1 cellular context compared by ENCODE assay signal in genomic region chr1:61724721-61725694, GRCh38.
TF ChIP-seq lines count a peak whose summit lies in the region.

Gene TM2D1 (minus strand): TSS chr1:61725141. CDS start chr1:61725120, 21 bp downstream.

TF ChIP-seq in HepG2, 621 proteins besides CTCF, POLR2A, EP300 and RAD21 (continued from another document and continues in another):
- TF ChIP-seq ZBED4 (CRISPR knock-in tag; IDR thresholded peaks at IDR 0.05; ENCODE audit: borderline replicate concordance) = 0 out of 2 replicates have a peak, but pooled peaks have one; percentile 45
- TF ChIP-seq AHDC1 (CRISPR knock-in tag; IDR thresholded peaks at IDR 0.05; ENCODE audit: borderline replicate concordance) = peak; percentile 64; the same call in 1 of the 2 replicates
- TF ChIP-seq RNF219 (CRISPR knock-in tag; IDR thresholded peaks at IDR 0.05) = no peak
- peak; percentile 97 for TF ChIP-seq THAP9 (CRISPR knock-in tag; IDR thresholded peaks at IDR 0.05; ENCODE audit: borderline replicate concordance)
- peak; percentile 49; the same call in 1 of the 2 replicates for TF ChIP-seq HCFC1 (IDR thresholded peaks at IDR 0.05; ENCODE audit: low read depth, low read length)
- 0 out of 2 replicates have a peak, but pooled peaks have one; percentile 49 for TF ChIP-seq FOXA3 (CRISPR knock-in tag; IDR thresholded peaks at IDR 0.05)
- peak; percentile 79; the same call in 1 of the 2 replicates for TF ChIP-seq DR1 (CRISPR knock-in tag; IDR thresholded peaks at IDR 0.05)
- no peak for TF ChIP-seq PHB2 (IDR thresholded peaks at IDR 0.05; ENCODE audit: partially characterized antibody)
- peak; percentile 88 for TF ChIP-seq ZFX (CRISPR knock-in tag; IDR thresholded peaks at IDR 0.05; ENCODE audit: low read depth)
- TF ChIP-seq HOXA3 (CRISPR knock-in tag; IDR thresholded peaks at IDR 0.05) = peak; percentile 94
- no peak for TF ChIP-seq NONO (IDR thresholded peaks at IDR 0.05)
- peak; percentile 68; the same call in 1 of the 2 replicates for TF ChIP-seq NONO (CRISPR knock-in tag; conservative IDR thresholded peaks at IDR 0.05)
- TF ChIP-seq HNF4G (IDR thresholded peaks at IDR 0.05; ENCODE audit: borderline replicate concordance, low read depth, low read length) = no peak
- TF ChIP-seq HNF4G (CRISPR knock-in tag; IDR thresholded peaks at IDR 0.05; ENCODE audit: borderline replicate concordance, low read depth) = 0 out of 2 replicates have a peak, but pooled peaks have one; percentile 64
- TF ChIP-seq PHF5A (CRISPR knock-in tag; IDR thresholded peaks at IDR 0.05; ENCODE audit: low read depth, unreplicated experiment) = peak; percentile 51
- peak; percentile 87 for TF ChIP-seq MEF2D (CRISPR knock-in tag; IDR thresholded peaks at IDR 0.05)
- TF ChIP-seq ZNF263 (CRISPR knock-in tag; IDR thresholded peaks at IDR 0.05) = 0 out of 2 replicates have a peak, but pooled peaks have one; percentile 36
- TF ChIP-seq ZNF24 (IDR thresholded peaks at IDR 0.05) = no peak
- peak; percentile 42; the same call in 1 of the 2 replicates for TF ChIP-seq ZNF614 (CRISPR knock-in tag; IDR thresholded peaks at IDR 0.05; ENCODE audit: borderline replicate concordance)
- peak; percentile 82; the same call in 1 of the 2 replicates for TF ChIP-seq ZNF768 (CRISPR knock-in tag; IDR thresholded peaks at IDR 0.05)
- TF ChIP-seq MYPOP (CRISPR knock-in tag; IDR thresholded peaks at IDR 0.05) = peak; percentile 83
- TF ChIP-seq ZNF770 (CRISPR knock-in tag; IDR thresholded peaks at IDR 0.05) = peak; percentile 45; the same call in 1 of the 2 replicates
- TF ChIP-seq MAZ (IDR thresholded peaks at IDR 0.05; ENCODE audit: borderline replicate concordance, low read depth, low read length) = peak; percentile 77; the same call in 1 of the 2 replicates
- TF ChIP-seq MAZ (CRISPR knock-in tag; IDR thresholded peaks at IDR 0.05; ENCODE audit: low read depth) = peak; percentile 76; the same call in 1 of the 2 replicates
- peak; percentile 71 to 86 for TF ChIP-seq HMGXB4 (CRISPR knock-in tag; IDR thresholded peaks at IDR 0.05; ENCODE audit: borderline replicate concordance in 1 of 2, low read depth in 1 of 2)
- TF ChIP-seq ZNF839 (CRISPR knock-in tag; IDR thresholded peaks at IDR 0.05; ENCODE audit: borderline replicate concordance) = 0 out of 2 replicates have a peak, but pooled peaks have one; percentile 26
- TF ChIP-seq KLF11 (CRISPR knock-in tag; IDR thresholded peaks at IDR 0.05) = peak; percentile 72; the same call in 1 of the 2 replicates
- peak; percentile 96 for TF ChIP-seq SALL1 (CRISPR knock-in tag; IDR thresholded peaks at IDR 0.05)
- TF ChIP-seq ELF4 (CRISPR knock-in tag; IDR thresholded peaks at IDR 0.05; ENCODE audit: borderline replicate concordance) = peak; percentile 92
- TF ChIP-seq ZNF75D (CRISPR knock-in tag; IDR thresholded peaks at IDR 0.05; ENCODE audit: borderline replicate concordance) = no peak
- no peak for TF ChIP-seq ONECUT2 (CRISPR knock-in tag; IDR thresholded peaks at IDR 0.05)
- TF ChIP-seq KAT8 (CRISPR knock-in tag; IDR thresholded peaks at IDR 0.05) = peak; percentile 98
- peak; percentile 85; the same call in 1 of the 2 replicates for TF ChIP-seq IRF2 (CRISPR knock-in tag; IDR thresholded peaks at IDR 0.05)
- no peak for TF ChIP-seq CENPBD1 (CRISPR knock-in tag; IDR thresholded peaks at IDR 0.05; ENCODE audit: borderline replicate concordance, low read depth)
- no peak for TF ChIP-seq ZNF264 (CRISPR knock-in tag; IDR thresholded peaks at IDR 0.05)
- peak; percentile 92 for TF ChIP-seq ZBTB20 (CRISPR knock-in tag; IDR thresholded peaks at IDR 0.05; ENCODE audit: borderline replicate concordance, low read depth)
